ENCODE assay signal across 11 cellular contexts in the genomic region with DNA sequence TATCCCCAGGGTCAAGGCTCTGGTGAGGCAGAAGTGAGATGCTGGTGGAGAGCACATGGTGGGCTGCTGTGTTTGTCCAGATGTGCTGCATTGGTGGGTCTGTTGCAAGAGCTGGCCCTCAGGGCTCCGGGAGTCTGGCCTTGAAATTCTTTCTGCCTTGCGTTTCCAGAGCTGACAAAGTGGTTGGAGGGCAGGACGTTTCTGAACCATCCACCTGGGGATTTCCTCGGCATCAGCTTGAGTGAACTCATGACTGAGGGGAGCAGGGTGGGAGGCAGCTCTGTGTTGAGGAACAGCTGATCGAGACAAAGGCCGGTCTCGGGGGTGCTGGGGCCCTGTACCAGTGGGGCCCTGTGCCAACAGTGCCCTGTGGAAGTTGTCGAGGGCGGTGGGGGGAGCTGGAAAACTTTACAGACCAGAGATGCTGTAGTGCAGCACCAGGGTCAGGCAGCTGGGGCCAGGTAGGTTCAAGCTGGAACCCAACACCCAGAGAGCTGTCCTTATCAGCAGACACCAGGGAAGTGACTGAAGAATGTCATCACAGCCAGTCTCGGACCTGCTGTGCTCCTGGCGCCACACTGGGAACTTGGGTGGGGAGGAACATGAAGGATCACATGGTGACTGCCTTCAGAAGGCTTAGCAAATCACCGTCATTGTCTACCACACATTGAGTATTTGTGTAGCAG. TPM values are rescaled to one million over a fixed set of nuclear protein-coding genes. Genes with fewer than 3 reads are reported as not detected.
DNase-seq lines count a peak whose midpoint lies in the region; ATAC-seq and TF ChIP-seq lines count a peak whose summit lies in the region.
"Had no signal": no experiment of that assay in that cellular context is flagged by ENCODE, and none has a peak within 500 bp of the region (broad histone marks: within the 10 kb centered on the region; RNA-seq: fewer than 3 reads in every experiment).

No MANE protein-coding gene starts in this region.

- no peak for ATAC-seq in GM19035 (IDR thresholded peaks at IDR 0.05; ENCODE audit: unreplicated experiment)
- no peak for ATAC-seq in GM21526 (IDR thresholded peaks at IDR 0.05; ENCODE audit: low FRiP score, unreplicated experiment)

- H3K4me3 ChIP-seq in esophagus (ENCODE audit: low read depth in 1 of 2, low read length in 2 of 2) (no peak overlapping the region), neural progenitor cell (no peak overlapping the region), Karpas-422 (ENCODE audit: low read length) (no peak overlapping the region)

- peaks cover 51% of the 10 kb centered on the region for H3K4me1 Mint-ChIP-seq in neural progenitor cell
- H3K4me1 Mint-ChIP-seq: activated B cell treated with CpG ODN at 0.5 μM for 24 hours had no signal

- peak overlapping the region; percentile 5 for H3K4me2 ChIP-seq in neural progenitor cell
- no peak overlapping the region for H3K4me2 ChIP-seq in Karpas-422 (ENCODE audit: low read depth, low read length, poor library complexity, severe bottlenecking)
- H3K4me2 ChIP-seq: KMS-11 had no signal

- H3K27me3 ChIP-seq in esophagus (ENCODE audit: control insufficient read depth in 1 of 2, insufficient read depth in 2 of 2, low read length in 2 of 2), result no peaks in the 10 kb centered on the region
- H3K27me3 ChIP-seq in neural progenitor cell, result no peaks in the 10 kb centered on the region
- no peaks in the 10 kb centered on the region for H3K27me3 ChIP-seq in Karpas-422 (ENCODE audit: low read length)

- H3K27ac Mint-ChIP-seq in neural progenitor cell, result no peak overlapping the region
- H3K27ac Mint-ChIP-seq: activated B cell treated with CpG ODN at 0.5 μM for 24 hours had no signal

- 38 to 41% methylated on average over 12 of the region's 12 CpGs for WGBS in esophagus, 2 donors

- H2AFZ ChIP-seq in neural progenitor cell (replicated peaks) (no peak overlapping the region), Karpas-422 (ENCODE audit: low read length) (no peak overlapping the region)

- H3K27ac ChIP-seq in esophagus (ENCODE audit: low read depth in 2 of 2, low read length in 1 of 2) (peak overlapping the region; percentile 84 to 89), neural progenitor cell (no peak overlapping the region), Karpas-422 (ENCODE audit: low read length) (no peak overlapping the region)
- H3K27ac ChIP-seq: KMS-11 had no signal

- no peak overlapping the region for H3K9ac ChIP-seq in neural progenitor cell
- no peak overlapping the region for H3K9ac ChIP-seq in Karpas-422 (ENCODE audit: low read length)
- H3K9ac ChIP-seq: KMS-11 had no signal

- peak; percentile 45 for DNase-seq in AG08395 (ENCODE audit: low spot score)
- peak; percentile 60 for DNase-seq in NCI-H2029 (lab: John Stamatoyannopoulos, UW)
- DNase-seq in neural progenitor cell (ENCODE audit: low spot score), result no peak
- no peak for DNase-seq in T-helper 2 cell
- DNase-seq in Karpas-422, result no peak
- DNase-seq: activated B cell treated with CpG ODN at 0.5 μM for 24 hours; CD4-positive, alpha-beta memory T cell had no signal

- peaks cover 21% of the 10 kb centered on the region for H3F3A ChIP-seq in neural progenitor cell (ENCODE audit: low read depth)

- peaks cover 0 to 6% of the 10 kb centered on the region in 2 donors for H3K36me3 ChIP-seq in esophagus (ENCODE audit: control insufficient read depth in 2 of 2, insufficient read depth in 2 of 2, low read length in 1 of 2)
- H3K36me3 ChIP-seq in neural progenitor cell, result no peaks in the 10 kb centered on the region
- no peaks in the 10 kb centered on the region for H3K36me3 ChIP-seq in Karpas-422 (ENCODE audit: insufficient read depth, low read length)

- H3K36me3 Mint-ChIP-seq in neural progenitor cell, result peaks cover 37% of the 10 kb centered on the region
- H3K36me3 Mint-ChIP-seq: CD4-positive, alpha-beta memory T cell had no signal

- H3K4me1 ChIP-seq in esophagus (ENCODE audit: control insufficient read depth in 2 of 2, insufficient read depth in 2 of 2, low read length in 1 of 2) (peaks cover 11 to 54% of the 10 kb centered on the region in 2 donors), neural progenitor cell (peaks cover 31% of the 10 kb centered on the region), Karpas-422 (ENCODE audit: low read length) (peaks cover 6% of the 10 kb centered on the region)

- H3K9me3 Mint-ChIP-seq in neural progenitor cell, result peaks cover 19% of the 10 kb centered on the region
- H3K9me3 Mint-ChIP-seq: activated B cell treated with CpG ODN at 0.5 μM for 24 hours; CD4-positive, alpha-beta memory T cell had no signal

- no peaks in the 10 kb centered on the region for H3K9me3 ChIP-seq in esophagus (ENCODE audit: control insufficient read depth in 2 of 2, insufficient read depth in 1 of 2, low read depth in 1 of 2, low read length in 1 of 2)
- no peaks in the 10 kb centered on the region for H3K9me3 ChIP-seq in neural progenitor cell (ENCODE audit: low read depth)
- H3K9me3 ChIP-seq in Karpas-422 (ENCODE audit: low read length), result no peaks in the 10 kb centered on the region

- H4K20me1 ChIP-seq in neural progenitor cell (ENCODE audit: low read depth) (peaks cover 62% of the 10 kb centered on the region), Karpas-422 (ENCODE audit: insufficient read depth, low read depth, low read length) (no peaks in the 10 kb centered on the region)

- peaks cover 4% of the 10 kb centered on the region for H3K27me3 Mint-ChIP-seq in neural progenitor cell (ENCODE audit: insufficient read depth, low read depth)

- no peaks in the 10 kb centered on the region for H3K9me2 ChIP-seq in Karpas-422 (replicated peaks; ENCODE audit: insufficient read depth, low read length)

- no peak overlapping the region for H3K4me3 Mint-ChIP-seq in neural progenitor cell
- H3K4me3 Mint-ChIP-seq: activated B cell treated with CpG ODN at 0.5 μM for 24 hours; CD4-positive, alpha-beta memory T cell had no signal

- H3K79me2 ChIP-seq in neural progenitor cell (ENCODE audit: low read depth), result peaks cover 91% of the 10 kb centered on the region
- H3K79me2 ChIP-seq in Karpas-422 (ENCODE audit: low read length), result no peaks in the 10 kb centered on the region

- TF ChIP-seq CTCF in neural progenitor cell (IDR thresholded peaks at IDR 0.05), result no peak

RNA-seq across cellular contexts. Expression of gene TSKU, which starts 4.9 kb away (rescaled TPM):
- 10 to 100 TPM; 23.9 to 34.8 TPM for polyA plus RNA-seq in esophagus
- 7.1 and 22.8 TPM in 2 replicates for total RNA-seq in neural progenitor cell (ENCODE audit: low replicate concordance)
- not detected in 2 replicates for total RNA-seq in Karpas-422 (2014; rRNA removed; shearing (Covaris generic); ENCODE audit: low replicate concordance)
- total RNA-seq: activated B cell treated with CpG ODN at 0.5 μM for 24 hours; CD4-positive, alpha-beta memory T cell had no signal

Comparison
In these comparisons a context has a peak if more than half of its experiments do, and no peak if none do; other contexts are left out.
1. DNase-seq: peak in AG08395 (single experiment) and NCI-H2029 (single experiment); none in neural progenitor cell (single experiment), T-helper 2 cell (0 of 5) and Karpas-422 (single experiment).
2. H3K27ac ChIP-seq: peak in esophagus (2 of 2); none in neural progenitor cell (single experiment) and Karpas-422 (single experiment).